17 cellular contexts compared by ENCODE assay signal in genomic region chr1:232307299-232307698, GRCh38.
DNase-seq lines count a peak whose midpoint lies in the region; ATAC-seq and TF ChIP-seq lines count a peak whose summit lies in the region.
"Had no signal": no experiment of that assay in that cellular context is flagged by ENCODE, and none has a peak within 500 bp of the region (broad histone marks: within the 10 kb centered on the region; RNA-seq: fewer than 3 reads in every experiment).

No MANE protein-coding gene starts in this region.

- H3K14ac ChIP-seq in neuronal stem cell (ENCODE audit: low read length) = no peak overlapping the region

- H3K9ac ChIP-seq in neuronal stem cell (ENCODE audit: low read depth, low read length, poor library complexity) = no peak overlapping the region

- H2BK120ac ChIP-seq in neuronal stem cell (ENCODE audit: low read depth, low read length) = no peak overlapping the region

- H3K18ac ChIP-seq in neuronal stem cell (ENCODE audit: low read length) = peak overlapping the region; percentile 7

- no peaks in the 10 kb centered on the region for H3K9me2 ChIP-seq in hepatocyte (replicated peaks; ENCODE audit: insufficient read depth)

- no peak overlapping the region for H3K4me2 ChIP-seq in hepatocyte
- no peak overlapping the region for H3K4me2 ChIP-seq in neuronal stem cell (ENCODE audit: insufficient read depth, low read length, poor library complexity, severe bottlenecking)

- no peak overlapping the region for H2BK15ac ChIP-seq in neuronal stem cell (ENCODE audit: low read length)

- H2AFZ ChIP-seq in hepatocyte (no peak overlapping the region), neuronal stem cell (ENCODE audit: low read length) (no peak overlapping the region)

- no peak overlapping the region for H2BK5ac ChIP-seq in neuronal stem cell (ENCODE audit: low read length)

- H3K23ac ChIP-seq in neuronal stem cell (ENCODE audit: low read depth, low read length, poor library complexity) = no peak overlapping the region

- DNase-seq in MG63 = peak; percentile 34
- peak; percentile 26 for DNase-seq in astrocyte of the spinal cord (ENCODE audit: low read depth, low spot score)
- no peak for DNase-seq in hepatocyte (ENCODE audit: low spot score)
- DNase-seq in neuronal stem cell (ENCODE audit: low spot score) = no peak
- no peak for DNase-seq in substantia nigra (lab: John Stamatoyannopoulos, UW)
- no peak for DNase-seq in NCI-H510A (lab: John Stamatoyannopoulos, UW)
- DNase-seq: C1 segment of cervical spinal cord; GDM1; HFFc6; KG1; NCI-H1048; NCI-H2081 treated with DMSO at 0.1 percent for 48 hours; NK-92 treated with Interleukin-12 subunit alpha and Interleukin-12 subunit beta, amount 100 ng/mL, for 24 hours; RPMI8226 had no signal

- H4K8ac ChIP-seq in neuronal stem cell (ENCODE audit: low read depth, low read length) = no peak overlapping the region

- no peak for ATAC-seq in GM21381 (IDR thresholded peaks at IDR 0.05; ENCODE audit: unreplicated experiment)
- ATAC-seq: GM12878, HepG2 had no signal

- H3K27ac ChIP-seq in hepatocyte (peak overlapping the region; percentile 56), neuronal stem cell (replicated peaks; ENCODE audit: low read length) (no peak overlapping the region), substantia nigra (ENCODE audit: low read depth, low read length, poor library complexity, severe bottlenecking) (no peak overlapping the region)

- TF ChIP-seq CTCF in astrocyte of the spinal cord (IDR thresholded peaks at IDR 0.05; ENCODE audit: low read depth, low read length) = no peak
- no peak for TF ChIP-seq CTCF in hepatocyte (IDR thresholded peaks at IDR 0.05; ENCODE audit: poor library complexity)

- H2AK5ac ChIP-seq in neuronal stem cell (ENCODE audit: low read depth, low read length) = no peak overlapping the region

- in situ Hi-C loops in astrocyte of the spinal cord (cut with HindIII; ENCODE audit: low sequenced_read_pairs) = no loop called here

- H3K4me1 ChIP-seq in hepatocyte (ENCODE audit: insufficient read depth) (peaks cover 8% of the 10 kb centered on the region), neuronal stem cell (ENCODE audit: control insufficient read depth in 2 of 2, insufficient read depth in 1 of 2, low read depth in 1 of 2, low read length in 2 of 2) (peaks cover 0 to 4% of the 10 kb centered on the region in 2 donors)

- H4K20me1 ChIP-seq in hepatocyte (ENCODE audit: insufficient read depth, poor library complexity, severe bottlenecking) = no peaks in the 10 kb centered on the region

- H3K27me3 ChIP-seq in MG63 = no peaks in the 10 kb centered on the region
- no peaks in the 10 kb centered on the region for H3K27me3 ChIP-seq in hepatocyte
- H3K27me3 ChIP-seq in neuronal stem cell (ENCODE audit: control insufficient read depth in 3 of 3, insufficient read depth in 3 of 3, low read depth in 1 of 3, low read length in 3 of 3) = no peaks in the 10 kb centered on the region

- H3K79me1 ChIP-seq in neuronal stem cell (ENCODE audit: low read depth, low read length) = no peaks in the 10 kb centered on the region

- no peak overlapping the region for H3K4ac ChIP-seq in neuronal stem cell (ENCODE audit: low read length)

- no peaks in the 10 kb centered on the region for H3K79me2 ChIP-seq in hepatocyte

- no peak overlapping the region for H4K91ac ChIP-seq in neuronal stem cell (ENCODE audit: low read depth, low read length, poor library complexity)

- H3K4me3 ChIP-seq in MG63 (no peak overlapping the region), astrocyte of the spinal cord (ENCODE audit: low read depth, low read length) (no peak overlapping the region), hepatocyte (no peak overlapping the region), neuronal stem cell (ENCODE audit: low read length in 2 of 2) (no peak overlapping the region)
- H3K4me3 ChIP-seq: GM12878 had no signal

- H3K9me3 ChIP-seq in MG63 = no peaks in the 10 kb centered on the region
- no peaks in the 10 kb centered on the region for H3K9me3 ChIP-seq in hepatocyte (ENCODE audit: low read depth)
- H3K9me3 ChIP-seq in neuronal stem cell (replicated peaks in 1 of 2; ENCODE audit: control insufficient read depth in 2 of 2, insufficient read depth in 1 of 2, low read depth in 1 of 2, low read length in 2 of 2) = peaks cover 0 to 3% of the 10 kb centered on the region in 2 donors

- H2BK12ac ChIP-seq in neuronal stem cell (ENCODE audit: low read length) = no peak overlapping the region

- H3K36me3 ChIP-seq in MG63 (no peaks in the 10 kb centered on the region), hepatocyte (replicated peaks; ENCODE audit: insufficient read depth, low read depth) (no peaks in the 10 kb centered on the region), neuronal stem cell (replicated peaks in 1 of 2; ENCODE audit: control insufficient read depth in 2 of 2, insufficient read depth in 2 of 2, low read length in 2 of 2) (no peaks in the 10 kb centered on the region)

- WGBS in hepatocyte (ENCODE audit: low lambda C conversion rate, missing lambda C conversion rate) = 78% methylated on average over 2 of the region's 2 CpGs
- WGBS in neuronal stem cell (ENCODE audit: extremely low coverage in 2 of 2, insufficient read length in 2 of 2, insufficient replicate concordance in 1 of 2), 2 donors = no CpG with 5 or more reads among the region's 2 CpGs

Comparison
In these comparisons a context has a peak if more than half of its experiments do, and no peak if none do; other contexts are left out.
1. DNase-seq: peak in MG63 (single experiment) and astrocyte of the spinal cord (single experiment); none in hepatocyte (single experiment), neuronal stem cell (single experiment), substantia nigra (0 of 49) and NCI-H510A (single experiment).